11 cellular contexts compared by ENCODE assay signal in the genomic region with DNA sequence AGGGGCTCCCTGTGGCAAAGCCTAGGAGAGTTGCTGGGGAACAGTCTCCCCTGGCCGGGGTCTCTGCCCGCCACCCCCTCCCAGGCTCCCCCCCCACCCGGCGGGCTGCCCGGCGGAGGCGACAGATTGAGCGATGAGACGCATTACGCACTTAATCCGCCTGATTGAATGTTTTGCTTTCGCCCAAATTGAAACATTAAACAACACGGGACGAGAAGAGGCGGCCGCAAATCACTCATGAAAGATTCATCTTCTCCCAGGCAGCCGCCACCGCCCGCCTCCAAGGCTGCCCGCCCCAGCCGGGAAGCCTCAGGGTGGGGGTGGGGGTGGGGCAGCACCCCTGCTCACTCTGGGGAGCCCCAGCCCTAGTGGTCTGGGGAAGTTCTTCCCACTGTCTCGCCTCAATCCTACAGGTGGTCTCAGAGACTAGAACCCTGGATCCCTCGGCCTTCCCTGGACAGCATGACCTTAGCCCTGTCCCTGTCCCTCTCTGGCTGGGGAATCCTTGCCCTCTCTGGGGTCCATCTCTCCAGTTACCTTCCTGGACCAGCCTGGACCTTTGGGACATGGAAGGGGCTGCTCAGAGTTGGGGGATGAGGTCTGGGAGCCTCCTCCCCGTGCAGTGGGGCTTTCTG. TPM values are rescaled to one million over a fixed set of nuclear protein-coding genes. Genes with fewer than 3 reads are reported as not detected.
DNase-seq lines count a peak whose midpoint lies in the region; FAIRE-seq and TF ChIP-seq lines count a peak whose summit lies in the region.
"Had no signal": no experiment of that assay in that cellular context is flagged by ENCODE, and none has a peak within 500 bp of the region (broad histone marks: within the 10 kb centered on the region; RNA-seq: fewer than 3 reads in every experiment).

No MANE protein-coding gene starts in this region.

- H3K27ac ChIP-seq in OCI-LY7 (ENCODE audit: low read depth, low read length, poor library complexity, severe bottlenecking) = peak overlapping the region; percentile 92
- H3K27ac ChIP-seq in keratinocyte (ENCODE audit: control insufficient read depth, insufficient read depth, low read length) = no peak overlapping the region
- H3K27ac ChIP-seq in substantia nigra (ENCODE audit: low read depth, low read length, poor library complexity, severe bottlenecking) = no peak overlapping the region
- no peak overlapping the region for H3K27ac ChIP-seq in kidney (ENCODE audit: low read depth in 2 of 2, low read length in 2 of 2)

- intact Hi-C loops in OCI-LY7 (cut with micrococcal nuclease; ENCODE audit: unreplicated experiment) (loop anchor here (1.0 to 2.0 kb wide), 3 partner anchors 15 to 63 kb away; no protein-coding TSS in a partner anchor), kidney (cut with DNase I) (no loop called here)

- POLR2A ChIA-PET in OCI-LY7 (lab: Charles Lee) = no interaction called here

- H2AFZ ChIP-seq in OCI-LY7 (ENCODE audit: low read length) (no peak overlapping the region; the same call in 1 of the 2 replicates), keratinocyte (ENCODE audit: control insufficient read depth, low read length) (no peak overlapping the region)

- no peak for TF ChIP-seq CTCF in OCI-LY7 (conservative IDR thresholded peaks at IDR 0.05; ENCODE audit: low read length)
- TF ChIP-seq CTCF in keratinocyte (optimal IDR thresholded peaks at IDR 0.05 in 1 of 3, IDR thresholded peaks at IDR 0.05 in 1 of 3, conservative IDR thresholded peaks at IDR 0.05 in 1 of 3; ENCODE audit: extremely low read depth in 1 of 3, insufficient read depth in 2 of 3, low read length in 3 of 3) = no peak
- no peak for TF ChIP-seq CTCF in kidney (IDR thresholded peaks at IDR 0.05; ENCODE audit: borderline replicate concordance, extremely low read depth, insufficient read depth)

- H3K4me1 ChIP-seq in OCI-LY7 (ENCODE audit: insufficient read depth, low read length, poor library complexity, severe bottlenecking) (peaks cover 83% of the 10 kb centered on the region), keratinocyte (ENCODE audit: control insufficient read depth, extremely low read depth, insufficient read depth, low read length) (peaks cover 15% of the 10 kb centered on the region), kidney (ENCODE audit: control insufficient read depth in 1 of 2, insufficient read depth in 1 of 2, low read depth in 1 of 2, low read length in 2 of 2) (no peaks in the 10 kb centered on the region)

- H3K9me1 ChIP-seq in keratinocyte (ENCODE audit: control insufficient read depth, extremely low read depth, insufficient read depth, low read length) = no peaks in the 10 kb centered on the region

- dilution Hi-C loops in keratinocyte (cut with MboI; ENCODE audit: extremely low pct_ligation_motif_present, low sequenced_read_pairs) = no loop called here

- H3K9ac ChIP-seq in keratinocyte (ENCODE audit: control insufficient read depth, extremely low read depth, insufficient read depth, low read length) (peak overlapping the region; percentile 41), kidney (ENCODE audit: low read length in 2 of 2) (no peak overlapping the region)

- H3K9me3 ChIP-seq in OCI-LY7 (ENCODE audit: low read length) (no peaks in the 10 kb centered on the region), keratinocyte (ENCODE audit: control insufficient read depth, low read depth, low read length) (no peaks in the 10 kb centered on the region), kidney (ENCODE audit: control insufficient read depth in 1 of 2, low read length in 2 of 2) (no peaks in the 10 kb centered on the region)

- H3K79me2 ChIP-seq in OCI-LY7 (ENCODE audit: insufficient read depth, low read depth, low read length) (peaks cover 6% of the 10 kb centered on the region; the same call in 1 of the 2 replicates), keratinocyte (ENCODE audit: control insufficient read depth, insufficient read depth, low read length) (no peaks in the 10 kb centered on the region)

- H3K4me2 ChIP-seq in OCI-LY7 (ENCODE audit: low read length) (peak overlapping the region; percentile 53), keratinocyte (ENCODE audit: control insufficient read depth, extremely low read depth, insufficient read depth, low read depth, low read length) (peak overlapping the region; percentile 55)

- CTCF ChIA-PET in OCI-LY7 (lab: Charles Lee; ENCODE audit: unreplicated experiment) = no interaction called here

- peak; percentile 72 for DNase-seq in GM03348 (ENCODE audit: low spot score)
- no peak for DNase-seq in OCI-LY7 (ENCODE audit: low spot score)
- no peak for DNase-seq in keratinocyte (ENCODE audit: low read depth, low spot score)
- no peak for DNase-seq in substantia nigra (lab: John Stamatoyannopoulos, UW)
- no peak for DNase-seq in kidney
- DNase-seq: COR-L47; mesendoderm; NCI-H526; stimulated activated CD4-positive, alpha-beta T cell treated with anti-CD3 and anti-CD28 coated beads, Interleukin-12 subunit alpha, Interleukin-12 subunit beta, amount 100 ng/mL, for 4 hours; trophoblast cell had no signal

- H3K27me3 ChIP-seq in keratinocyte (ENCODE audit: control insufficient read depth, extremely low read depth, insufficient read depth, low read length) = peaks cover 75% of the 10 kb centered on the region

- H3K36me3 ChIP-seq in OCI-LY7 (ENCODE audit: insufficient read depth, low read length) (no peaks in the 10 kb centered on the region), keratinocyte (ENCODE audit: control insufficient read depth in 2 of 2, extremely low read depth in 1 of 2, insufficient read depth in 2 of 2, low read length in 2 of 2) (no peaks in the 10 kb centered on the region), kidney (ENCODE audit: control insufficient read depth in 1 of 2, insufficient read depth in 2 of 2, low read length in 2 of 2) (no peaks in the 10 kb centered on the region)

- H3K4me3 ChIP-seq in OCI-LY7 (ENCODE audit: low read depth, low read length, poor library complexity, severe bottlenecking) (peak overlapping the region; percentile 48), keratinocyte (ENCODE audit: control insufficient read depth in 2 of 3, extremely low read depth in 1 of 3, insufficient read depth in 2 of 3, low read depth in 1 of 3, low read length in 3 of 3) (peak overlapping the region in 1 of 3 experiments; percentile 42), kidney (ENCODE audit: low read length in 2 of 2) (no peak overlapping the region)

- H3K9me2 ChIP-seq in OCI-LY7 (ENCODE audit: insufficient read depth, low read length) = no peaks in the 10 kb centered on the region

- BruUV-seq in OCI-LY7 (replicated peaks; lab: Mats Ljungman, UMichigan) = no TSS peak

- H4K20me1 ChIP-seq in OCI-LY7 (ENCODE audit: insufficient read depth, low read length) (no peaks in the 10 kb centered on the region), keratinocyte (ENCODE audit: control insufficient read depth, extremely low read depth, insufficient read depth, low read length) (peaks cover 3% of the 10 kb centered on the region)

- no peak for FAIRE-seq in keratinocyte (lab: Jason Lieb, UNC)
- no peak for FAIRE-seq in kidney (lab: Jason Lieb, UNC)

RNA-seq across cellular contexts. Expression of gene ERFL, which starts 7.6 kb away (rescaled TPM):
- 1.6 and 1.9 TPM in 2 replicates for total RNA-seq in OCI-LY7 (2014; rRNA removed; shearing (Covaris generic))
- 5.9 and 6.8 TPM in 2 replicates for total RNA-seq in OCI-LY7 (2022)
- not detected in 3 replicates for polyA plus RNA-seq in keratinocyte
- not detected for polyA plus RNA-seq in keratinocyte (2011; ENCODE audit: low read depth)
- not detected in 2 replicates for polyA plus RNA-seq in keratinocyte (2011; cell fraction: cytosol; rRNA removed)
- polyA plus RNA-seq in keratinocyte (2011; cell fraction: nucleus; rRNA removed) = 0.15 TPM in 1 of 2 replicates, not detected in the other
- polyA plus RNA-seq in keratinocyte (2012; ENCODE audit: low replicate concordance) = 0.31 TPM in 1 of 2 replicates, not detected in the other
- polyA minus RNA-seq in keratinocyte = not detected in 3 replicates
- not detected for polyA minus RNA-seq in keratinocyte (2011; cell fraction: cytosol; rRNA and poly(A)+ RNA removed)
- not detected in 2 replicates for polyA minus RNA-seq in keratinocyte (2011; cell fraction: nucleus; rRNA and poly(A)+ RNA removed)
- total RNA-seq in kidney = 0.69 TPM
- not detected for polyA plus RNA-seq in kidney (ENCODE audit: insufficient read depth, low read depth, low replicate concordance)

RNA-seq across cellular contexts. Expression of gene RABAC1, which starts 23.2 kb away (rescaled TPM):
- total RNA-seq in OCI-LY7 (2014; rRNA removed; shearing (Covaris generic)) = 161 and 171 TPM in 2 replicates
- total RNA-seq in OCI-LY7 (2022) (167 and 191 TPM in 2 replicates), kidney (146 TPM)
- polyA plus RNA-seq in keratinocyte (107 to 232 TPM (median 132 TPM) in 3 replicates), kidney (ENCODE audit: insufficient read depth, low read depth, low replicate concordance) (333 TPM)
- polyA plus RNA-seq in keratinocyte (2011; ENCODE audit: low read depth) = 8.6 TPM
- 114 and 253 TPM in 2 replicates for polyA plus RNA-seq in keratinocyte (2011; cell fraction: cytosol; rRNA removed)
- polyA plus RNA-seq in keratinocyte (2011; cell fraction: nucleus; rRNA removed) = 174 and 215 TPM in 2 replicates
- polyA plus RNA-seq in keratinocyte (2012; ENCODE audit: low replicate concordance) = 144 and 232 TPM in 2 replicates
- 61.4 to 131 TPM (median 107 TPM) in 3 replicates for polyA minus RNA-seq in keratinocyte
- 174 TPM for polyA minus RNA-seq in keratinocyte (2011; cell fraction: cytosol; rRNA and poly(A)+ RNA removed)
- polyA minus RNA-seq in keratinocyte (2011; cell fraction: nucleus; rRNA and poly(A)+ RNA removed) = 49.5 and 50.8 TPM in 2 replicates

RNA-seq across cellular contexts. Expression of gene ARHGEF1, which starts 52.9 kb away (rescaled TPM):
- 74.9 and 96.9 TPM in 2 replicates for total RNA-seq in OCI-LY7 (2014; rRNA removed; shearing (Covaris generic))
- total RNA-seq in OCI-LY7 (2022) (297 and 318 TPM in 2 replicates), kidney (139 TPM)
- polyA plus RNA-seq in keratinocyte (30.5 to 58.4 TPM (median 43.1 TPM) in 3 replicates), kidney (ENCODE audit: insufficient read depth, low read depth, low replicate concordance) (39.0 TPM)
- polyA plus RNA-seq in keratinocyte (2011; ENCODE audit: low read depth) = 40.1 TPM
- 22.2 and 45.2 TPM in 2 replicates for polyA plus RNA-seq in keratinocyte (2011; cell fraction: cytosol; rRNA removed)
- polyA plus RNA-seq in keratinocyte (2011; cell fraction: nucleus; rRNA removed) = 131 and 160 TPM in 2 replicates
- polyA plus RNA-seq in keratinocyte (2012; ENCODE audit: low replicate concordance) = 58.9 and 76.2 TPM in 2 replicates
- 24.0 to 57.3 TPM (median 26.1 TPM) in 3 replicates for polyA minus RNA-seq in keratinocyte
- 106 TPM for polyA minus RNA-seq in keratinocyte (2011; cell fraction: cytosol; rRNA and poly(A)+ RNA removed)
- polyA minus RNA-seq in keratinocyte (2011; cell fraction: nucleus; rRNA and poly(A)+ RNA removed) = 55.5 and 58.3 TPM in 2 replicates

RNA-seq across cellular contexts. Expression of gene ATP1A3, which starts 58.1 kb away (rescaled TPM):
- 3.1 and 9.3 TPM in 2 replicates for total RNA-seq in OCI-LY7 (2014; rRNA removed; shearing (Covaris generic))
- total RNA-seq in OCI-LY7 (2022) (33.0 and 33.3 TPM in 2 replicates), kidney (not detected)
- polyA plus RNA-seq in keratinocyte (0.05 to 0.09 TPM in 2 of 3 replicates, not detected in the other), kidney (ENCODE audit: insufficient read depth, low read depth, low replicate concordance) (not detected)
- not detected for polyA plus RNA-seq in keratinocyte (2011; ENCODE audit: low read depth)
- 0.04 TPM in 1 of 2 replicates, not detected in the other for polyA plus RNA-seq in keratinocyte (2011; cell fraction: cytosol; rRNA removed)
- 0.19 and 0.23 TPM in 2 replicates for polyA plus RNA-seq in keratinocyte (2011; cell fraction: nucleus; rRNA removed)
- 0.20 and 0.21 TPM in 2 replicates for polyA plus RNA-seq in keratinocyte (2012; ENCODE audit: low replicate concordance)
- polyA minus RNA-seq in keratinocyte = 0.13 to 0.30 TPM in 2 of 3 replicates, not detected in the other
- not detected for polyA minus RNA-seq in keratinocyte (2011; cell fraction: cytosol; rRNA and poly(A)+ RNA removed)
- polyA minus RNA-seq in keratinocyte (2011; cell fraction: nucleus; rRNA and poly(A)+ RNA removed) = 0.21 and 0.31 TPM in 2 replicates
- total RNA-seq: osteocyte had no signal

RNA-seq across cellular contexts. Expression of gene CD79A, which starts 58.8 kb away (rescaled TPM):
- 848 and 1,195 TPM in 2 replicates for total RNA-seq in OCI-LY7 (2014; rRNA removed; shearing (Covaris generic))
- total RNA-seq in OCI-LY7 (2022) = 896 and 1,094 TPM in 2 replicates
- polyA plus RNA-seq in keratinocyte = 0.07 to 0.19 TPM (median 0.14 TPM) in 3 replicates
- polyA plus RNA-seq in keratinocyte (2011; ENCODE audit: low read depth) = not detected
- 0.07 TPM in 1 of 2 replicates, not detected in the other for polyA plus RNA-seq in keratinocyte (2011; cell fraction: cytosol; rRNA removed)
- not detected in 2 replicates for polyA plus RNA-seq in keratinocyte (2011; cell fraction: nucleus; rRNA removed)
- polyA plus RNA-seq in keratinocyte (2012; ENCODE audit: low replicate concordance) = 0.17 and 0.32 TPM in 2 replicates
- polyA minus RNA-seq in keratinocyte = 0.26 to 0.29 TPM in 2 of 3 replicates, not detected in the other
- polyA minus RNA-seq in keratinocyte (2011; cell fraction: cytosol; rRNA and poly(A)+ RNA removed) = not detected
- not detected in 2 replicates for polyA minus RNA-seq in keratinocyte (2011; cell fraction: nucleus; rRNA and poly(A)+ RNA removed)
- 11.0 TPM for total RNA-seq in kidney
- 0.32 TPM for polyA plus RNA-seq in kidney (ENCODE audit: insufficient read depth, low read depth, low replicate concordance)
- total RNA-seq: osteocyte had no signal
